In the genomic region with DNA sequence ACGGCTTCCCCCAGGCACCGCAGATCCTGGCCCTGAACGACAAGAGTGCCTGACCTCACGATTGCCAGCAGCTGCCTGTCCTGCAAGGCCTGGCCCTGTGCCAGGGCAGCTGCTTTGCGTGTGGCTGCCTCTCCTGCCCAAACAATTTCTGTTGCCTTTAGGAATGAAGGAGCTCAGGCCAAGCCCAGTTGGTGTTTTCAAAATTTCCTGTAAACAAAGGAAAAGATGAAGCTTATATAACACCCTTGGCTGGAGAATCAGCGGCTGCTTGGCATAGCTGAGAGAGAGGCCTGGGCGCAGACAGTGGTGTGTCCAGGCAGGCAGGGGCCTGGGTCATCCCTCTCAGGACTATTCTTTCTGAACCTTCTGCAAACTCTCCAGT, we compare ENCODE assay signal across 10 cellular contexts. TPM values are rescaled to one million over a fixed set of nuclear protein-coding genes. Genes with fewer than 3 reads are reported as not detected.
DNase-seq lines count a peak whose midpoint lies in the region; ATAC-seq, FAIRE-seq and TF ChIP-seq lines count a peak whose summit lies in the region.
"Had no signal": no experiment of that assay in that cellular context is flagged by ENCODE, and none has a peak within 500 bp of the region (broad histone marks: within the 10 kb centered on the region; RNA-seq: fewer than 3 reads in every experiment).

No MANE protein-coding gene starts in this region.

- H4K20me1 ChIP-seq in keratinocyte (ENCODE audit: control insufficient read depth, extremely low read depth, insufficient read depth, low read length), result no peaks in the 10 kb centered on the region

- FAIRE-seq in keratinocyte (lab: Jason Lieb, UNC), result peak; percentile 80

- no peaks in the 10 kb centered on the region for H3K79me2 ChIP-seq in keratinocyte (ENCODE audit: control insufficient read depth, insufficient read depth, low read length)

- peaks cover 0 to 5% (median 0%) of the 10 kb centered on the region in 5 experiments for H3K9me3 Mint-ChIP-seq in brain
- no peaks in the 10 kb centered on the region for H3K9me3 Mint-ChIP-seq in stimulated activated effector memory CD8-positive, alpha-beta T cell treated with anti-CD3 and anti-CD28 coated beads, Interleukin-12 subunit alpha, Interleukin-12 subunit beta, amount 100 ng/mL, for 72 hours

- no peak overlapping the region for H3K4me3 Mint-ChIP-seq in brain
- H3K4me3 Mint-ChIP-seq in stimulated activated effector memory CD8-positive, alpha-beta T cell treated with anti-CD3 and anti-CD28 coated beads, Interleukin-12 subunit alpha, Interleukin-12 subunit beta, amount 100 ng/mL, for 72 hours, result no peak overlapping the region

- H3K4me3 ChIP-seq in keratinocyte (ENCODE audit: control insufficient read depth in 2 of 3, extremely low read depth in 1 of 3, insufficient read depth in 2 of 3, low read depth in 1 of 3, low read length in 3 of 3), result no peak overlapping the region

- no peak for TF ChIP-seq CTCF in brain (conservative IDR thresholded peaks at IDR 0.05)
- no peak for TF ChIP-seq CTCF in keratinocyte (optimal IDR thresholded peaks at IDR 0.05 in 1 of 3, IDR thresholded peaks at IDR 0.05 in 1 of 3, conservative IDR thresholded peaks at IDR 0.05 in 1 of 3; ENCODE audit: extremely low read depth in 1 of 3, insufficient read depth in 2 of 3, low read length in 3 of 3)

- no peaks in the 10 kb centered on the region for H3K36me3 ChIP-seq in keratinocyte (ENCODE audit: control insufficient read depth in 2 of 2, extremely low read depth in 1 of 2, insufficient read depth in 2 of 2, low read length in 2 of 2)

- H3K27me3 Mint-ChIP-seq in brain, result peaks cover 2% of the 10 kb centered on the region

- peak overlapping the region; percentile 42 for H3K9ac ChIP-seq in keratinocyte (ENCODE audit: control insufficient read depth, extremely low read depth, insufficient read depth, low read length)

- H3K36me3 Mint-ChIP-seq in brain, result no peaks in the 10 kb centered on the region
- H3K36me3 Mint-ChIP-seq in stimulated activated effector memory CD8-positive, alpha-beta T cell treated with anti-CD3 and anti-CD28 coated beads, Interleukin-12 subunit alpha, Interleukin-12 subunit beta, amount 100 ng/mL, for 72 hours, result no peaks in the 10 kb centered on the region

- no peaks in the 10 kb centered on the region for H3K27me3 ChIP-seq in keratinocyte (ENCODE audit: control insufficient read depth, extremely low read depth, insufficient read depth, low read length)

- H3K27ac ChIP-seq in keratinocyte (ENCODE audit: control insufficient read depth, insufficient read depth, low read length) (peak overlapping the region; percentile 72), temporal lobe (ENCODE audit: low read depth, low read length) (peak overlapping the region; percentile 100)

- dilution Hi-C loops in keratinocyte (cut with MboI; ENCODE audit: extremely low pct_ligation_motif_present, low sequenced_read_pairs), result no loop called here

- H3K4me1 ChIP-seq in keratinocyte (ENCODE audit: control insufficient read depth, extremely low read depth, insufficient read depth, low read length), result peaks cover 32% of the 10 kb centered on the region

- H2AFZ ChIP-seq in keratinocyte (ENCODE audit: control insufficient read depth, low read length), result peak overlapping the region; percentile 35

- H3K4me1 Mint-ChIP-seq in brain, result peaks cover 33% of the 10 kb centered on the region
- peaks cover 15% of the 10 kb centered on the region for H3K4me1 Mint-ChIP-seq in stimulated activated effector memory CD8-positive, alpha-beta T cell treated with anti-CD3 and anti-CD28 coated beads, Interleukin-12 subunit alpha, Interleukin-12 subunit beta, amount 100 ng/mL, for 72 hours

- peak overlapping the region; percentile 44 for H3K4me2 ChIP-seq in keratinocyte (ENCODE audit: control insufficient read depth, extremely low read depth, insufficient read depth, low read depth, low read length)

- H3K27ac Mint-ChIP-seq in brain, result peak overlapping the region; percentile 60 to 99 (median 89)
- H3K27ac Mint-ChIP-seq in stimulated activated effector memory CD8-positive, alpha-beta T cell treated with anti-CD3 and anti-CD28 coated beads, Interleukin-12 subunit alpha, Interleukin-12 subunit beta, amount 100 ng/mL, for 72 hours, result no peak overlapping the region

- ATAC-seq in GM21786 (IDR thresholded peaks at IDR 0.05; ENCODE audit: unreplicated experiment), result no peak
- no peak for ATAC-seq in stimulated activated effector memory CD8-positive, alpha-beta T cell treated with anti-CD3 and anti-CD28 coated beads, Interleukin-12 subunit alpha, Interleukin-12 subunit beta, amount 100 ng/mL, for 72 hours

- DNase-seq in NCI-H82 (lab: John Stamatoyannopoulos, UW) (peak; percentile 72), NCI-H82 treated with DMSO at 0.1 percent for 48 hours (lab: John Stamatoyannopoulos, UW; ENCODE audit: unreplicated experiment) (no peak), keratinocyte (ENCODE audit: low read depth, low spot score) (no peak)
- no peak for DNase-seq in stimulated activated CD4-positive, alpha-beta T cell treated with anti-CD3 and anti-CD28 coated beads, Interleukin-4, amount 100 ng/mL, for 24 hours
- no peak for DNase-seq in stimulated activated effector memory CD8-positive, alpha-beta T cell treated with anti-CD3 and anti-CD28 coated beads, Interleukin-12 subunit alpha, Interleukin-12 subunit beta, amount 100 ng/mL, for 72 hours (ENCODE audit: low spot score in 2 of 2)
- DNase-seq: DND-41 had no signal

- H3K9me1 ChIP-seq in keratinocyte (ENCODE audit: control insufficient read depth, extremely low read depth, insufficient read depth, low read length), result no peaks in the 10 kb centered on the region

- no peaks in the 10 kb centered on the region for H3K9me3 ChIP-seq in keratinocyte (ENCODE audit: control insufficient read depth, low read depth, low read length)

RNA-seq across cellular contexts. Expression of a gene that starts 11.7 kb away (rescaled TPM):
- polyA plus RNA-seq in brain (ENCODE audit: insufficient read depth, low read depth, low replicate concordance), result not detected
- polyA plus RNA-seq in keratinocyte, result 0.15 to 2.2 TPM (median 0.88 TPM) in 3 replicates
- polyA plus RNA-seq in keratinocyte (2011; ENCODE audit: low read depth), result not detected
- polyA plus RNA-seq in keratinocyte (2011; cell fraction: cytosol; rRNA removed), result 0.05 and 0.08 TPM in 2 replicates
- polyA plus RNA-seq in keratinocyte (2011; cell fraction: nucleus; rRNA removed), result 1.4 and 2.0 TPM in 2 replicates
- polyA plus RNA-seq in keratinocyte (2012; ENCODE audit: low replicate concordance), result 0.16 and 0.21 TPM in 2 replicates
- polyA minus RNA-seq in keratinocyte, result 0.56 to 3.0 TPM (median 0.83 TPM) in 3 replicates
- polyA minus RNA-seq in keratinocyte (2011; cell fraction: cytosol; rRNA and poly(A)+ RNA removed), result not detected
- 0.74 and 1.1 TPM in 2 replicates for polyA minus RNA-seq in keratinocyte (2011; cell fraction: nucleus; rRNA and poly(A)+ RNA removed)
- total RNA-seq in temporal lobe, result 0.74 TPM
- total RNA-seq: T-helper 1 cell treated with Interleukin-12 subunit alpha and Interleukin-12 subunit beta and Interleukin-4 antibody, amounts not matched to agents 30 ng/mL and 1 ng/mL, for 36 hours had no signal

RNA-seq across cellular contexts. Expression of a gene that starts 20.0 kb away (rescaled TPM):
- polyA plus RNA-seq in brain (ENCODE audit: insufficient read depth, low read depth, low replicate concordance) (0.76 TPM), keratinocyte (2.0 to 8.4 TPM (median 5.8 TPM) in 3 replicates)
- 1.5 TPM for polyA plus RNA-seq in keratinocyte (2011; ENCODE audit: low read depth)
- 5.9 and 11.1 TPM in 2 replicates for polyA plus RNA-seq in keratinocyte (2011; cell fraction: cytosol; rRNA removed)
- 6.9 and 10.3 TPM in 2 replicates for polyA plus RNA-seq in keratinocyte (2011; cell fraction: nucleus; rRNA removed)
- 1.9 and 4.5 TPM in 2 replicates for polyA plus RNA-seq in keratinocyte (2012; ENCODE audit: low replicate concordance)
- polyA minus RNA-seq in keratinocyte, result 0.89 to 6.7 TPM (median 3.4 TPM) in 3 replicates
- polyA minus RNA-seq in keratinocyte (2011; cell fraction: cytosol; rRNA and poly(A)+ RNA removed), result 7.3 TPM
- 4.6 and 5.6 TPM in 2 replicates for polyA minus RNA-seq in keratinocyte (2011; cell fraction: nucleus; rRNA and poly(A)+ RNA removed)
- total RNA-seq in temporal lobe, result 0.49 TPM
- total RNA-seq: T-helper 1 cell treated with Interleukin-12 subunit alpha and Interleukin-12 subunit beta and Interleukin-4 antibody, amounts not matched to agents 30 ng/mL and 1 ng/mL, for 36 hours had no signal
